ENCODE assay signal across 2 cellular contexts in the genomic region with DNA sequence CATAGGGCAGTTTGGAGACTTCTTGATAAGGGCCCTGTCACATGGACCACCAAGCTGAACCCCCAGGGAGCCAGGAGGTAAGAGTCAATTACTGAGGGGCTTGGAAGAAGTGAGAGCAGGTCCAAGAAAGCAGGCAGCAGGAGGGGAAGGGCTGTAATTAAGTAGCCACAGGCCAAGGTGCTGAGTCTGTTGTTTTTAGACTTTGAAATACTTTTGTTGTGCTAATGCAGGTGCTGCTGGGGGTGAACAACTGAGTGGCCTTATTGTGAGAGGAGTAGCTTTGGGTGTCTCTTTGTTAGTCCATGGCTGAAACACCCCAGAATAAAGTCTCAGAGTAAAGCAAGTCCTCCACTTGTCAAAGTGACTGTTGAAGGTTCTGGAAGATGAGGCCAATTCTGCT.
TF ChIP-seq lines count a peak whose summit lies in the region.

No MANE protein-coding gene starts in this region.

TF ChIP-seq in IMR-90, 13 proteins besides CTCF, POLR2A, EP300 and RAD21:
- no peak for TF ChIP-seq MXI1 (IDR thresholded peaks at IDR 0.05; ENCODE audit: borderline replicate concordance, low read depth, low read length)

TF ChIP-seq in WTC11, 78 proteins besides CTCF, POLR2A, EP300 and RAD21:
- no peak for TF ChIP-seq PRRX2 (CRISPR knock-in tag; IDR thresholded peaks at IDR 0.05)
- TF ChIP-seq, protein P1, sequence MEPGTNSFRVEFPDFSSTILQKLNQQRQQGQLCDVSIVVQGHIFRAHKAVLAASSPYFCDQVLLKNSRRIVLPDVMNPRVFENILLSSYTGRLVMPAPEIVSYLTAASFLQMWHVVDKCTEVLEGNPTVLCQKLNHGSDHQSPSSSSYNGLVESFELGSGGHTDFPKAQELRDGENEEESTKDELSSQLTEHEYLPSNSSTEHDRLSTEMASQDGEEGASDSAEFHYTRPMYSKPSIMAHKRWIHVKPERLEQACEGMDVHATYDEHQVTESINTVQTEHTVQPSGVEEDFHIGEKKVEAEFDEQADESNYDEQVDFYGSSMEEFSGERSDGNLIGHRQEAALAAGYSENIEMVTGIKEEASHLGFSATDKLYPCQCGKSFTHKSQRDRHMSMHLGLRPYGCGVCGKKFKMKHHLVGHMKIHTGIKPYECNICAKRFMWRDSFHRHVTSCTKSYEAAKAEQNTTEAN (CRISPR knock-in tag; IDR thresholded peaks at IDR 0.05) = no peak
- TF ChIP-seq, protein P2, sequence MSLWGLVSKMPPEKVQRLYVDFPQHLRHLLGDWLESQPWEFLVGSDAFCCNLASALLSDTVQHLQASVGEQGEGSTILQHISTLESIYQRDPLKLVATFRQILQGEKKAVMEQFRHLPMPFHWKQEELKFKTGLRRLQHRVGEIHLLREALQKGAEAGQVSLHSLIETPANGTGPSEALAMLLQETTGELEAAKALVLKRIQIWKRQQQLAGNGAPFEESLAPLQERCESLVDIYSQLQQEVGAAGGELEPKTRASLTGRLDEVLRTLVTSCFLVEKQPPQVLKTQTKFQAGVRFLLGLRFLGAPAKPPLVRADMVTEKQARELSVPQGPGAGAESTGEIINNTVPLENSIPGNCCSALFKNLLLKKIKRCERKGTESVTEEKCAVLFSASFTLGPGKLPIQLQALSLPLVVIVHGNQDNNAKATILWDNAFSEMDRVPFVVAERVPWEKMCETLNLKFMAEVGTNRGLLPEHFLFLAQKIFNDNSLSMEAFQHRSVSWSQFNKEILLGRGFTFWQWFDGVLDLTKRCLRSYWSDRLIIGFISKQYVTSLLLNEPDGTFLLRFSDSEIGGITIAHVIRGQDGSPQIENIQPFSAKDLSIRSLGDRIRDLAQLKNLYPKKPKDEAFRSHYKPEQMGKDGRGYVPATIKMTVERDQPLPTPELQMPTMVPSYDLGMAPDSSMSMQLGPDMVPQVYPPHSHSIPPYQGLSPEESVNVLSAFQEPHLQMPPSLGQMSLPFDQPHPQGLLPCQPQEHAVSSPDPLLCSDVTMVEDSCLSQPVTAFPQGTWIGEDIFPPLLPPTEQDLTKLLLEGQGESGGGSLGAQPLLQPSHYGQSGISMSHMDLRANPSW (CRISPR knock-in tag; conservative IDR thresholded peaks at IDR 0.05; ENCODE audit: low read depth) = no peak
- TF ChIP-seq, protein P3, sequence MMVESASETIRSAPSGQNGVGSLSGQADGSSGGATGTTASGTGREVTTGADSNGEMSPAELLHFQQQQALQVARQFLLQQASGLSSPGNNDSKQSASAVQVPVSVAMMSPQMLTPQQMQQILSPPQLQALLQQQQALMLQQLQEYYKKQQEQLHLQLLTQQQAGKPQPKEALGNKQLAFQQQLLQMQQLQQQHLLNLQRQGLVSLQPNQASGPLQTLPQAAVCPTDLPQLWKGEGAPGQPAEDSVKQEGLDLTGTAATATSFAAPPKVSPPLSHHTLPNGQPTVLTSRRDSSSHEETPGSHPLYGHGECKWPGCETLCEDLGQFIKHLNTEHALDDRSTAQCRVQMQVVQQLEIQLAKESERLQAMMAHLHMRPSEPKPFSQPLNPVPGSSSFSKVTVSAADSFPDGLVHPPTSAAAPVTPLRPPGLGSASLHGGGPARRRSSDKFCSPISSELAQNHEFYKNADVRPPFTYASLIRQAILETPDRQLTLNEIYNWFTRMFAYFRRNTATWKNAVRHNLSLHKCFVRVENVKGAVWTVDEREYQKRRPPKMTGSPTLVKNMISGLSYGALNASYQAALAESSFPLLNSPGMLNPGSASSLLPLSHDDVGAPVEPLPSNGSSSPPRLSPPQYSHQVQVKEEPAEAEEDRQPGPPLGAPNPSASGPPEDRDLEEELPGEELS (CRISPR knock-in tag; IDR thresholded peaks at IDR 0.05) = no peak
